22 cellular contexts compared by ENCODE assay signal in genomic region chr7:119842786-119843185, GRCh38.
"Had no signal": no experiment of that assay in that cellular context is flagged by ENCODE, and none has a peak within 500 bp of the region (broad histone marks: within the 10 kb centered on the region; RNA-seq: fewer than 3 reads in every experiment).

No MANE protein-coding gene starts in this region.

- H3K4me3 Mint-ChIP-seq: activated CD4-positive, alpha-beta memory T cell treated with anti-CD3 and anti-CD28 coated beads, Interleukin-2, amount 10 ng/mL, durations not matched to agents 7 days and 5 days; activated CD4-positive, alpha-beta T cell treated with anti-CD3 and anti-CD28 coated beads for 36 hours; activated naive CD4-positive, alpha-beta T cell treated with anti-CD3 and anti-CD28 coated beads for 36 hours; activated naive CD8-positive, alpha-beta T cell; activated T-helper 17 cell treated with anti-CD3 and anti-CD28 coated beads, Interleukin-2, amount 50 U/mL, for 72 hours had no signal

- DNase-seq: activated CD4-positive, alpha-beta memory T cell treated with anti-CD3 and anti-CD28 coated beads, Interleukin-2, amount 10 ng/mL, durations not matched to agents 7 days and 5 days; activated CD4-positive, alpha-beta T cell treated with anti-CD3 and anti-CD28 coated beads for 36 hours; activated CD4-positive, alpha-beta T cell treated with anti-CD3 and anti-CD28 coated beads, Interleukin-2, amount 50 U/mL, for 1 hour; activated gamma-delta T cell; activated naive CD4-positive, alpha-beta T cell treated with anti-CD3 and anti-CD28 coated beads for 36 hours; activated T-cell treated with anti-CD3 and anti-CD28 coated beads for 4 hours; activated T-cell treated with anti-CD3 and anti-CD28 coated beads, Interleukin-2, amount 50 U/mL, for 48 hours; amygdala; brain microvascular endothelial cell; Kasumi-1; NCI-H1105 treated with DMSO at 0.1 percent for 48 hours; NCI-H1436 treated with DMSO at 0.1 percent for 48 hours; NCI-H187; NCI-H2081; NCI-H524; T-helper 1 cell had no signal

- H3K27me3 Mint-ChIP-seq: activated CD4-positive, alpha-beta memory T cell treated with anti-CD3 and anti-CD28 coated beads, Interleukin-2, amount 10 ng/mL, durations not matched to agents 7 days and 5 days; activated CD4-positive, alpha-beta T cell treated with anti-CD3 and anti-CD28 coated beads for 36 hours; activated naive CD8-positive, alpha-beta T cell; activated T-helper 17 cell treated with anti-CD3 and anti-CD28 coated beads, Interleukin-2, amount 50 U/mL, for 72 hours had no signal

- H3K27ac Mint-ChIP-seq: activated CD4-positive, alpha-beta memory T cell treated with anti-CD3 and anti-CD28 coated beads, Interleukin-2, amount 10 ng/mL, durations not matched to agents 7 days and 5 days; activated CD4-positive, alpha-beta T cell treated with anti-CD3 and anti-CD28 coated beads for 36 hours; activated naive CD4-positive, alpha-beta T cell treated with anti-CD3 and anti-CD28 coated beads for 36 hours; activated naive CD8-positive, alpha-beta T cell; activated T-helper 17 cell treated with anti-CD3 and anti-CD28 coated beads, Interleukin-2, amount 50 U/mL, for 72 hours had no signal

- H3K4me1 Mint-ChIP-seq: activated CD4-positive, alpha-beta memory T cell treated with anti-CD3 and anti-CD28 coated beads, Interleukin-2, amount 10 ng/mL, durations not matched to agents 7 days and 5 days; activated CD4-positive, alpha-beta T cell treated with anti-CD3 and anti-CD28 coated beads for 36 hours; activated T-helper 17 cell treated with anti-CD3 and anti-CD28 coated beads, Interleukin-2, amount 50 U/mL, for 72 hours had no signal

- H3K36me3 ChIP-seq: brain microvascular endothelial cell, cardiac muscle cell had no signal

- H3K27ac ChIP-seq: brain microvascular endothelial cell, cardiac muscle cell, SK-N-MC, VCaP had no signal

- ATAC-seq: activated CD4-positive, alpha-beta T cell treated with anti-CD3 and anti-CD28 coated beads for 36 hours; activated T-helper 17 cell treated with anti-CD3 and anti-CD28 coated beads, Interleukin-2, amount 50 U/mL, for 72 hours; Right ventricle myocardium inferior had no signal

- H3K36me3 Mint-ChIP-seq: activated naive CD8-positive, alpha-beta T cell had no signal

- H3K27me3 ChIP-seq: brain microvascular endothelial cell, cardiac muscle cell had no signal

- H3K4me3 ChIP-seq: cardiac muscle cell, SK-N-MC had no signal
